Comparison of ENCODE assay signal across 20 cellular contexts in the genomic region with DNA sequence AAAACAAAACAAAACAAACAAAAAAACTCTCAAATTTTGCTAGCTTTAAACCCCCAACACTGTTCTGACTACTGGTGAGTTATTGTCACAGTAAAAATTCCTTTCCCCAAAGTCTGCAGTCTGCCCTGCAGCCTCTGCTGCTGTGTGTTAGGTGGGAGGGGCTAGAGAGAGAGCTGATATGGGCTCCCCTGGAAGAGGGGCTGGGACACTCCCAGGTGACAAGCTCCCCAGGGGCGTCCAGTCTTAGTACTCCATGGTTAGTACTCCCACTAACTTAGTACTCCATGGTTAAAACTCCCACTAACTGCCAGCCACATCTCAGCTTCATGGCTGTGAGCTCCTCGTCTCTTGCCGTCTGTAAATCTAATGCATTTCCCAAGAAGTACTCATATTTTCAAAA.
"Had no signal": no experiment of that assay in that cellular context is flagged by ENCODE, and none has a peak within 500 bp of the region (broad histone marks: within the 10 kb centered on the region; RNA-seq: fewer than 3 reads in every experiment).

No MANE protein-coding gene starts in this region.

- H3K36me3 ChIP-seq: SJCRH30, stomach had no signal

- DNase-seq: activated CD4-positive, alpha-beta T cell treated with anti-CD3 and anti-CD28 coated beads, Interleukin-2, amount 10 ng/mL, durations not matched to agents 24 days and 14 days; activated CD8-positive, alpha-beta T cell treated with anti-CD3 and anti-CD28 coated beads for 36 hours; activated effector memory CD4-positive, alpha-beta T cell treated with anti-CD3 and anti-CD28 coated beads, Interleukin-2, amount 50 U/mL, for 16 hours; activated T-cell treated with anti-CD3 and anti-CD28 coated beads, Interleukin-2, amount 50 U/mL, for 48 hours; body of pancreas; dorsolateral prefrontal cortex; foreskin melanocyte; glutamatergic neuron; hypothalamus; naive thymus-derived CD4-positive, alpha-beta T cell; retina; SJCRH30; stimulated activated CD4-positive, alpha-beta T cell treated with anti-CD3 and anti-CD28 coated beads, Interleukin-15, amount 100 ng/mL, for 24 hours; stimulated activated CD4-positive, alpha-beta T cell treated with anti-CD3 and anti-CD28 coated beads, Interleukin-2, amount 100 ng/mL, for 48 hours; stomach; T1000 had no signal

- H3K4me1 Mint-ChIP-seq: activated CD4-positive, alpha-beta T cell treated with anti-CD3 and anti-CD28 coated beads, Interleukin-2, amount 10 ng/mL, durations not matched to agents 24 days and 14 days; memory B cell; stimulated activated effector memory CD8-positive, alpha-beta T cell treated with anti-CD3 and anti-CD28 coated beads, Interleukin-12 subunit alpha, Interleukin-12 subunit beta, amount 100 ng/mL, for 72 hours had no signal

- ATAC-seq: activated CD8-positive, alpha-beta T cell treated with anti-CD3 and anti-CD28 coated beads for 36 hours; activated naive CD4-positive, alpha-beta T cell treated with anti-CD3 and anti-CD28 coated beads, Interleukin-2, amount 50 U/mL, for 72 hours; body of pancreas; naive thymus-derived CD4-positive, alpha-beta T cell; stimulated activated effector memory CD8-positive, alpha-beta T cell treated with anti-CD3 and anti-CD28 coated beads, Interleukin-12 subunit alpha, Interleukin-12 subunit beta, amount 100 ng/mL, for 72 hours had no signal

- H3K4me3 ChIP-seq: body of pancreas, dorsolateral prefrontal cortex, SJCRH30, stomach had no signal

- H3K27me3 ChIP-seq: body of pancreas, dorsolateral prefrontal cortex, SJCRH30, stomach had no signal

- H3K79me2 ChIP-seq: parathyroid adenoma had no signal

- H3K4me3 Mint-ChIP-seq: activated CD4-positive, alpha-beta T cell treated with anti-CD3 and anti-CD28 coated beads, Interleukin-2, amount 10 ng/mL, durations not matched to agents 24 days and 14 days; activated CD8-positive, alpha-beta T cell treated with anti-CD3 and anti-CD28 coated beads for 36 hours; memory B cell; naive thymus-derived CD4-positive, alpha-beta T cell; stimulated activated effector memory CD8-positive, alpha-beta T cell treated with anti-CD3 and anti-CD28 coated beads, Interleukin-12 subunit alpha, Interleukin-12 subunit beta, amount 100 ng/mL, for 72 hours had no signal

- H3K4me1 ChIP-seq: parathyroid adenoma had no signal

- H3K27ac ChIP-seq: body of pancreas, parathyroid adenoma, SJCRH30 had no signal

- H3K36me3 Mint-ChIP-seq: activated naive CD4-positive, alpha-beta T cell treated with anti-CD3 and anti-CD28 coated beads, Interleukin-2, amount 50 U/mL, for 72 hours had no signal

- H3K9ac ChIP-seq: parathyroid adenoma had no signal

- H3K9me3 ChIP-seq: body of pancreas, SJCRH30, stomach had no signal

- H3K9me3 Mint-ChIP-seq: activated CD4-positive, alpha-beta T cell treated with anti-CD3 and anti-CD28 coated beads, Interleukin-2, amount 10 ng/mL, durations not matched to agents 24 days and 14 days; activated CD8-positive, alpha-beta T cell treated with anti-CD3 and anti-CD28 coated beads for 36 hours; activated naive CD4-positive, alpha-beta T cell treated with anti-CD3 and anti-CD28 coated beads, Interleukin-2, amount 50 U/mL, for 72 hours; memory B cell; naive thymus-derived CD4-positive, alpha-beta T cell; stimulated activated effector memory CD8-positive, alpha-beta T cell treated with anti-CD3 and anti-CD28 coated beads, Interleukin-12 subunit alpha, Interleukin-12 subunit beta, amount 100 ng/mL, for 72 hours had no signal

- H3K27ac Mint-ChIP-seq: activated CD4-positive, alpha-beta T cell treated with anti-CD3 and anti-CD28 coated beads, Interleukin-2, amount 10 ng/mL, durations not matched to agents 24 days and 14 days; activated CD8-positive, alpha-beta T cell treated with anti-CD3 and anti-CD28 coated beads for 36 hours; activated naive CD4-positive, alpha-beta T cell treated with anti-CD3 and anti-CD28 coated beads, Interleukin-2, amount 50 U/mL, for 72 hours; memory B cell; naive thymus-derived CD4-positive, alpha-beta T cell; stimulated activated effector memory CD8-positive, alpha-beta T cell treated with anti-CD3 and anti-CD28 coated beads, Interleukin-12 subunit alpha, Interleukin-12 subunit beta, amount 100 ng/mL, for 72 hours had no signal

- H3K27me3 Mint-ChIP-seq: activated CD4-positive, alpha-beta T cell treated with anti-CD3 and anti-CD28 coated beads, Interleukin-2, amount 10 ng/mL, durations not matched to agents 24 days and 14 days; activated CD8-positive, alpha-beta T cell treated with anti-CD3 and anti-CD28 coated beads for 36 hours; memory B cell; naive thymus-derived CD4-positive, alpha-beta T cell had no signal

- H2AFZ ChIP-seq: parathyroid adenoma had no signal
